ENCODE assay signal across 17 cellular contexts in genomic region chr5:116858705-116859333, GRCh38.
"Had no signal": no experiment of that assay in that cellular context is flagged by ENCODE, and none has a peak within 500 bp of the region (broad histone marks: within the 10 kb centered on the region; RNA-seq: fewer than 3 reads in every experiment).

No MANE protein-coding gene starts in this region.

- H3K9me3 ChIP-seq: colonic mucosa, gastrocnemius medialis, heart left ventricle, thyroid gland had no signal

- H3K4me1 ChIP-seq: colonic mucosa, gastrocnemius medialis had no signal

- H3K27me3 ChIP-seq: brain microvascular endothelial cell, colonic mucosa, gastrocnemius medialis, heart left ventricle, thyroid gland had no signal

- H3K36me3 ChIP-seq: brain microvascular endothelial cell, colonic mucosa, gastrocnemius medialis, heart left ventricle, thyroid gland had no signal

- ATAC-seq: activated CD4-positive, alpha-beta T cell treated with anti-CD3 and anti-CD28 coated beads for 36 hours; gastrocnemius medialis; heart left ventricle; natural killer cell; WTC11 had no signal

- H3K4me3 ChIP-seq: colonic mucosa, gastrocnemius medialis, heart left ventricle, thyroid gland had no signal

- DNase-seq: activated CD4-positive, alpha-beta T cell treated with anti-CD3 and anti-CD28 coated beads for 36 hours; activated CD4-positive, alpha-beta T cell treated with anti-CD3 and anti-CD28 coated beads, Interleukin-2, amount 50 U/mL, for 48 hours; activated T-cell treated with anti-CD3 and anti-CD28 coated beads for 4 hours; amygdala; brain microvascular endothelial cell; colonic mucosa; gastrocnemius medialis; heart left ventricle; natural killer cell; nucleus accumbens; posterior cingulate gyrus; stimulated activated CD4-positive, alpha-beta T cell treated with anti-CD3 and anti-CD28 coated beads, Interleukin-12 subunit alpha, Interleukin-12 subunit beta, amount 100 ng/mL, for 4 hours; stimulated activated CD4-positive, alpha-beta T cell treated with anti-CD3 and anti-CD28 coated beads, Interleukin-1b, Interleukin-23, amount 100 ng/mL, for 48 hours; stimulated activated naive CD4-positive, alpha-beta T cell treated with Interleukin-2 at 50 U/mL for 16 hours; thyroid gland had no signal

- FAIRE-seq: TTC549 had no signal

- H3K27ac ChIP-seq: brain microvascular endothelial cell, colonic mucosa, gastrocnemius medialis, heart left ventricle, thyroid gland had no signal
